18 cellular contexts compared by ENCODE assay signal in the genomic region with DNA sequence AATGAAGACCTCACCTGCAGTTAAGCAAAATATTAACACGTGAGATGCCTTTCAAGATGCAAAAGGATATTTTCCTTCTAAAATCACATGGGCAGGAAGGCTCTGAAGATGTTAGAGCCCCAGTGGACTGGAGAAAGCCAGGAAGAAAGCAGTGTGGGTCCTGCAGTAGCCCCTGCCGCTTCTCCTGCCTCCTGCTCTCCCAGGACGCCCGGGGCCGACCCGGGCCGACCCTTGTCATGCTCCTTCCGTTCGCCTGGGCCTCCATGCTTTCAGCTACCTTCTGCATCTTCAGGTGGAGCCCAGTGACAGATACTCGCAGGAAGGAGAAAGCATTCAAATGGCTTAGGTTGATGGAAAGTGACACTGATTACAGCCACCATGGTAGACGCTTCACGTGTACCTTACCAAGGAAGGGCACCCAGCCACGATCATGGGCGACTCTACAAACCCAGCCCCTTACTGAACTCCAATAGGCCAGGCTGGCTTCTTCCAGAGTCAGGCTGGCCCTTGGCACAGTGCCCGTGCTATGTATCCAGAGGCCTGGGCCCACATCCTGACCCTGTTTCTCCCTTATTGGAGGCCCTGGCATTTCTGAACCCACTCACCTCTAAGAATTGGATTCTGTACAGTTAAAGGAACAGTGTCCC.
"Had no signal": no experiment of that assay in that cellular context is flagged by ENCODE, and none has a peak within 500 bp of the region (broad histone marks: within the 10 kb centered on the region; RNA-seq: fewer than 3 reads in every experiment).

No MANE protein-coding gene starts in this region.

- H3K4me3 Mint-ChIP-seq: activated B cell treated with CpG ODN at 0.5 μM for 24 hours; activated CD4-positive, alpha-beta T cell treated with anti-CD3 and anti-CD28 coated beads, Interleukin-2, amount 10 ng/mL, durations not matched to agents 7 days and 5 days; activated naive CD8-positive, alpha-beta T cell; activated T-cell treated with anti-CD3 and anti-CD28 coated beads, Interleukin-2, amount 50 U/mL, for 72 hours had no signal

- H3K4me1 ChIP-seq: colonic mucosa, right lobe of liver, tibial artery, uterus had no signal

- H3K27ac ChIP-seq: colonic mucosa, foreskin keratinocyte, neutrophil, right lobe of liver, tibial artery, uterus had no signal

- H3K27ac Mint-ChIP-seq: activated B cell treated with CpG ODN at 0.5 μM for 24 hours; activated CD4-positive, alpha-beta T cell treated with anti-CD3 and anti-CD28 coated beads, Interleukin-2, amount 10 ng/mL, durations not matched to agents 7 days and 5 days; activated naive CD8-positive, alpha-beta T cell; activated T-cell treated with anti-CD3 and anti-CD28 coated beads, Interleukin-2, amount 50 U/mL, for 72 hours had no signal

- H3K9me3 ChIP-seq: colonic mucosa, neutrophil, right lobe of liver, tibial artery, uterus had no signal

- H3K27me3 ChIP-seq: colonic mucosa, foreskin keratinocyte, neutrophil, right lobe of liver, tibial artery, uterus had no signal

- H3K4me1 Mint-ChIP-seq: activated B cell treated with CpG ODN at 0.5 μM for 24 hours; activated CD4-positive, alpha-beta T cell treated with anti-CD3 and anti-CD28 coated beads, Interleukin-2, amount 10 ng/mL, durations not matched to agents 7 days and 5 days had no signal

- ATAC-seq: activated T-cell treated with anti-CD3 and anti-CD28 coated beads, Interleukin-2, amount 50 U/mL, for 72 hours; naive thymus-derived CD8-positive, alpha-beta T cell had no signal

- H3K36me3 ChIP-seq: colonic mucosa, uterus had no signal

- H3K27me3 Mint-ChIP-seq: activated B cell treated with CpG ODN at 0.5 μM for 24 hours; activated CD4-positive, alpha-beta T cell treated with anti-CD3 and anti-CD28 coated beads, Interleukin-2, amount 10 ng/mL, durations not matched to agents 7 days and 5 days; activated naive CD8-positive, alpha-beta T cell; naive thymus-derived CD8-positive, alpha-beta T cell had no signal

- DNase-seq: activated B cell treated with CpG ODN at 0.5 μM for 24 hours; activated CD4-positive, alpha-beta T cell treated with anti-CD3 and anti-CD28 coated beads, Interleukin-2, amount 10 ng/mL, durations not matched to agents 7 days and 5 days; activated CD8-positive, alpha-beta memory T cell treated with anti-CD3 and anti-CD28 coated beads, Interleukin-2, amount 50 U/mL, for 48 hours; activated gamma-delta T cell; activated T-cell treated with anti-CD3 and anti-CD28 coated beads, Interleukin-2, amount 50 U/mL, for 72 hours; amniotic stem cell; central memory CD4-positive, alpha-beta T cell; colonic mucosa; mesenchymal stem cell; naive thymus-derived CD8-positive, alpha-beta T cell; stimulated activated CD4-positive, alpha-beta T cell treated with anti-CD3 and anti-CD28 coated beads, Interleukin-1b, Interleukin-23, amount 100 ng/mL, for 48 hours; T-helper 2 cell; tibial artery; uterus had no signal

- H3K9me3 Mint-ChIP-seq: activated B cell treated with CpG ODN at 0.5 μM for 24 hours; activated CD4-positive, alpha-beta T cell treated with anti-CD3 and anti-CD28 coated beads, Interleukin-2, amount 10 ng/mL, durations not matched to agents 7 days and 5 days; activated T-cell treated with anti-CD3 and anti-CD28 coated beads, Interleukin-2, amount 50 U/mL, for 72 hours; naive thymus-derived CD8-positive, alpha-beta T cell had no signal

- H3K4me3 ChIP-seq: colonic mucosa, right lobe of liver, tibial artery, uterus had no signal
